In the genomic region with DNA sequence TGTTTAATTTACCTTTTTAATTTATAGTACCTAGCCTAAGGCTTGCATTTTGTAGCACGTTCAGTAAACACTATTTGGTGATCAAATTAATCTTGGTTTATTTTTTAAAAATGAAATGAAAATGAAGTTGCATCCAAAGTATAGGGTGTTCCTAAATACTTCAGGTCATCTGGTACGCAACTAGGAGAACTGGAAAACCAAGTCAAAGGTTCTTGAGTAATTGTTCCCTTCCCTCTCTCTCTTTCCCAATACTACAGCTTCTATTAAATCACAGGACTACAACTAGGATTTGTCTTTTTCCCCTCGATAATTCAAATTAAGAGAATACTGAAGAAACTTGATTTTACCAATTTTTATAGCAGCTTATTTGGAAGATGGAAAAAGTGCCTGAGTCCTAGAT, we compare ENCODE assay signal across 20 cellular contexts. TPM values are rescaled to one million over a fixed set of nuclear protein-coding genes. Genes with fewer than 3 reads are reported as not detected.
DNase-seq lines count a peak whose midpoint lies in the region; ATAC-seq and TF ChIP-seq lines count a peak whose summit lies in the region.
"Had no signal": no experiment of that assay in that cellular context is flagged by ENCODE, and none has a peak within 500 bp of the region (broad histone marks: within the 10 kb centered on the region; RNA-seq: fewer than 3 reads in every experiment).

No MANE protein-coding gene starts in this region.

- H3K27me3 Mint-ChIP-seq in endodermal cell (ENCODE audit: insufficient read depth): no peaks in the 10 kb centered on the region
- H3K27me3 Mint-ChIP-seq in memory B cell: no peaks in the 10 kb centered on the region
- H3K27me3 Mint-ChIP-seq: CD4-positive, alpha-beta memory T cell had no signal

- peaks cover 2% of the 10 kb centered on the region for H3K4me1 Mint-ChIP-seq in endodermal cell
- H3K4me1 Mint-ChIP-seq in memory B cell: peaks cover 47% of the 10 kb centered on the region
- peaks cover 39% of the 10 kb centered on the region for H3K4me1 Mint-ChIP-seq in stimulated activated effector memory CD8-positive, alpha-beta T cell treated with anti-CD3 and anti-CD28 coated beads, Interleukin-12 subunit alpha, Interleukin-12 subunit beta, amount 100 ng/mL, for 72 hours

- peaks cover 4% of the 10 kb centered on the region for H3K9me3 ChIP-seq in GM23248 (ENCODE audit: low read depth)
- H3K9me3 ChIP-seq in endodermal cell (ENCODE audit: control insufficient read depth, low read length): peaks cover 3% of the 10 kb centered on the region
- H3K9me3 ChIP-seq: BE2C had no signal

- peaks cover 5% of the 10 kb centered on the region for H3K9me3 Mint-ChIP-seq in endodermal cell
- peaks cover 5% of the 10 kb centered on the region for H3K9me3 Mint-ChIP-seq in memory B cell
- peaks cover 6% of the 10 kb centered on the region for H3K9me3 Mint-ChIP-seq in stimulated activated effector memory CD8-positive, alpha-beta T cell treated with anti-CD3 and anti-CD28 coated beads, Interleukin-12 subunit alpha, Interleukin-12 subunit beta, amount 100 ng/mL, for 72 hours

- H3K9me2 ChIP-seq in GM23248 (ENCODE audit: insufficient read depth): no peaks in the 10 kb centered on the region

- H3K36me3 Mint-ChIP-seq in endodermal cell (ENCODE audit: low read depth) (peaks cover 29% of the 10 kb centered on the region), memory B cell (peaks cover 19% of the 10 kb centered on the region)
- peaks cover 60% of the 10 kb centered on the region for H3K36me3 Mint-ChIP-seq in stimulated activated effector memory CD8-positive, alpha-beta T cell treated with anti-CD3 and anti-CD28 coated beads, Interleukin-12 subunit alpha, Interleukin-12 subunit beta, amount 100 ng/mL, for 72 hours

- no peak overlapping the region for H2AFZ ChIP-seq in GM23248

- H3F3A ChIP-seq in GM23248 (ENCODE audit: insufficient read depth): peaks cover 22% of the 10 kb centered on the region; the same call in 1 of the 2 replicates

- H3K4me3 ChIP-seq in GM23248: no peak overlapping the region
- H3K4me3 ChIP-seq in endodermal cell (ENCODE audit: low read length): no peak overlapping the region
- H3K4me3 ChIP-seq: BLaER1 treated with 17β-estradiol and CSF1 and Interleukin-3, amounts not matched to agents 10 nM and 100 nM; GM12878 had no signal

- H3K27me3 ChIP-seq in GM23248 (replicated peaks; ENCODE audit: insufficient read depth) (no peaks in the 10 kb centered on the region), endodermal cell (ENCODE audit: control insufficient read depth, insufficient read depth, low read length, poor library complexity, severe bottlenecking) (no peaks in the 10 kb centered on the region)
- H3K27me3 ChIP-seq: BE2C; BLaER1 treated with 17β-estradiol and CSF1 and Interleukin-3, amounts not matched to agents 10 nM and 100 nM had no signal

- H3K36me3 ChIP-seq in GM23248 (ENCODE audit: low read depth) (peaks cover 3% of the 10 kb centered on the region; the same call in 1 of the 2 replicates), endodermal cell (ENCODE audit: control insufficient read depth, insufficient read depth, low read length) (peaks cover 52% of the 10 kb centered on the region)
- H3K36me3 ChIP-seq: BE2C had no signal

- TF ChIP-seq CTCF in endodermal cell (conservative IDR thresholded peaks at IDR 0.05): no peak

- H3K27ac Mint-ChIP-seq in endodermal cell (peak overlapping the region; percentile 23), memory B cell (peak overlapping the region; percentile 19)
- H3K27ac Mint-ChIP-seq in stimulated activated effector memory CD8-positive, alpha-beta T cell treated with anti-CD3 and anti-CD28 coated beads, Interleukin-12 subunit alpha, Interleukin-12 subunit beta, amount 100 ng/mL, for 72 hours: peak overlapping the region; percentile 14

- no peak overlapping the region for H3K9ac ChIP-seq in GM23248
- no peak overlapping the region for H3K9ac ChIP-seq in endodermal cell (ENCODE audit: extremely low read depth, low read length, poor library complexity, severe bottlenecking)
- H3K9ac ChIP-seq: BLaER1 treated with 17β-estradiol and CSF1 and Interleukin-3, amounts not matched to agents 10 nM and 100 nM had no signal

- WGBS in GM23248 (ENCODE audit: low coverage in 1 of 2, low lambda C conversion rate in 2 of 2, missing lambda C conversion rate in 2 of 2), 2 experiments: 98 to 99% methylated on average over 3 of the region's 3 CpGs
- 74 to 83% methylated on average over 2 to 3 of the region's 3 CpGs for WGBS in endodermal cell (ENCODE audit: insufficient coverage in 1 of 2, insufficient read length in 1 of 2), 2 experiments

- DNase-seq in GM23248 (no peak), endodermal cell (no peak), memory B cell (ENCODE audit: low spot score in 2 of 2) (no peak), SIG-M5 (lab: John Stamatoyannopoulos, UW) (no peak), dermis blood vessel endothelial cell (no peak)
- no peak for DNase-seq in stimulated activated effector memory CD8-positive, alpha-beta T cell treated with anti-CD3 and anti-CD28 coated beads, Interleukin-12 subunit alpha, Interleukin-12 subunit beta, amount 100 ng/mL, for 72 hours (ENCODE audit: low spot score in 2 of 2)
- DNase-seq: AML-193; BE2C; CD4-positive, alpha-beta memory T cell; DMS 273 treated with DMSO at 0.1 percent for 48 hours; DMS79; EL; GDM1; H7; HCEC 1CT had no signal

- peaks cover 49% of the 10 kb centered on the region; the same call in 1 of the 2 replicates for H4K20me1 ChIP-seq in GM23248 (ENCODE audit: insufficient read depth)

- in situ Hi-C loops in GM23248 (cut with MboI): no loop called here

- 0 out of 2 replicates have a peak overlapping the region, but pooled peaks have one; percentile 19 for H3K27ac ChIP-seq in GM23248
- no peak overlapping the region for H3K27ac ChIP-seq in endodermal cell (ENCODE audit: low read depth, low read length)
- H3K27ac ChIP-seq: BLaER1 treated with 17β-estradiol and CSF1 and Interleukin-3, amounts not matched to agents 10 nM and 100 nM had no signal

- H3K4me3 Mint-ChIP-seq in endodermal cell (no peak overlapping the region), memory B cell (no peak overlapping the region)
- H3K4me3 Mint-ChIP-seq in stimulated activated effector memory CD8-positive, alpha-beta T cell treated with anti-CD3 and anti-CD28 coated beads, Interleukin-12 subunit alpha, Interleukin-12 subunit beta, amount 100 ng/mL, for 72 hours: no peak overlapping the region
- H3K4me3 Mint-ChIP-seq: CD14-positive monocyte had no signal

- H3K4me2 ChIP-seq in GM23248 (ENCODE audit: unreplicated experiment): no peak overlapping the region
- H3K4me2 ChIP-seq: BLaER1 treated with 17β-estradiol and CSF1 and Interleukin-3, amounts not matched to agents 10 nM and 100 nM had no signal

- peaks cover 26% of the 10 kb centered on the region for H3K4me1 ChIP-seq in GM23248 (ENCODE audit: insufficient read depth)
- no peaks in the 10 kb centered on the region for H3K4me1 ChIP-seq in endodermal cell (ENCODE audit: control insufficient read depth, insufficient read depth, low read length)
- H3K4me1 ChIP-seq: BE2C had no signal

- ATAC-seq in memory B cell (ENCODE audit: low read depth) (no peak), GM21717 (IDR thresholded peaks at IDR 0.05; ENCODE audit: unreplicated experiment) (no peak), HG03571 (IDR thresholded peaks at IDR 0.05; ENCODE audit: unreplicated experiment) (no peak)
- no peak for ATAC-seq in stimulated activated effector memory CD8-positive, alpha-beta T cell treated with anti-CD3 and anti-CD28 coated beads, Interleukin-12 subunit alpha, Interleukin-12 subunit beta, amount 100 ng/mL, for 72 hours
- ATAC-seq: GM12878 had no signal

- peaks cover 100% of the 10 kb centered on the region for H3K79me2 ChIP-seq in GM23248 (ENCODE audit: insufficient read depth)

RNA-seq across cellular contexts. Expression of a gene that starts 27.9 kb away (rescaled TPM):
- 98.8 and 110 TPM in 2 replicates for total RNA-seq in GM23248 (2014; rRNA removed; shearing (Covaris generic))
- 69.0 and 74.4 TPM in 2 replicates for polyA plus RNA-seq in GM23248 (2016; fragmentation: Nextera tagmentation; extraction: Ambion mirVana)
- 100 to 1,000 TPM; 202 to 239 TPM for total RNA-seq in endodermal cell
- 150 TPM for polyA plus RNA-seq in endodermal cell (2013, experiment 1 of 2)
- 149 TPM for polyA plus RNA-seq in endodermal cell (2013, experiment 2 of 2)
- 128 and 213 TPM in 2 replicates for total RNA-seq in dermis blood vessel endothelial cell

RNA-seq across cellular contexts. Expression of a gene that starts 53.4 kb away (rescaled TPM):
- 43.3 and 51.4 TPM in 2 replicates for total RNA-seq in GM23248 (2014; rRNA removed; shearing (Covaris generic))
- polyA plus RNA-seq in GM23248 (2016; fragmentation: Nextera tagmentation; extraction: Ambion mirVana): 31.0 and 33.0 TPM in 2 replicates
- total RNA-seq in endodermal cell (10 to 100 TPM; 24.9 to 28.0 TPM), dermis blood vessel endothelial cell (30.5 and 33.0 TPM in 2 replicates)
- polyA plus RNA-seq in endodermal cell (2013, experiment 1 of 2): 24.5 TPM
- 23.7 TPM for polyA plus RNA-seq in endodermal cell (2013, experiment 2 of 2)
